10 cellular contexts compared by ENCODE assay signal in genomic region chr5:154276932-154277331, GRCh38.
DNase-seq lines count a peak whose midpoint lies in the region; ATAC-seq and TF ChIP-seq lines count a peak whose summit lies in the region.
"Had no signal": no experiment of that assay in that cellular context is flagged by ENCODE, and none has a peak within 500 bp of the region (broad histone marks: within the 10 kb centered on the region; RNA-seq: fewer than 3 reads in every experiment).

No MANE protein-coding gene starts in this region.

- peaks cover 7% of the 10 kb centered on the region for H3K4me1 ChIP-seq in mesenchymal stem cell (ENCODE audit: control insufficient read depth, insufficient read depth, low read depth, low read length)
- H3K4me1 ChIP-seq: BE2C had no signal

- no peak overlapping the region for H2BK15ac ChIP-seq in mesenchymal stem cell (ENCODE audit: low read depth, poor library complexity, severe bottlenecking)

- no peak overlapping the region for H3K4me2 ChIP-seq in mesenchymal stem cell (ENCODE audit: low read length, poor library complexity, severe bottlenecking)

- no peak overlapping the region for H2AFZ ChIP-seq in mesenchymal stem cell (ENCODE audit: low read depth, low read length)

- intact Hi-C loops in dorsolateral prefrontal cortex (cut with DNase I): no loop called here

- H3K4me3 Mint-ChIP-seq in chondrocyte (ENCODE audit: unreplicated experiment): no peak overlapping the region

- H3K14ac ChIP-seq in mesenchymal stem cell (ENCODE audit: low read length in 2 of 2): no peak overlapping the region

- H3K36me3 Mint-ChIP-seq in chondrocyte (ENCODE audit: low read depth): no peaks in the 10 kb centered on the region

- no peak overlapping the region for H2BK120ac ChIP-seq in mesenchymal stem cell (ENCODE audit: low read depth, low read length)

- H3K27me3 Mint-ChIP-seq in chondrocyte (ENCODE audit: low read depth): no peaks in the 10 kb centered on the region

- H3K27ac ChIP-seq in mesenchymal stem cell (ENCODE audit: low read length, poor library complexity, severe bottlenecking) (no peak overlapping the region), dorsolateral prefrontal cortex (no peak overlapping the region)

- DNase-seq in A172 (ENCODE audit: low spot score): peak; percentile 18
- DNase-seq in M059J (ENCODE audit: low read depth): peak; percentile 89
- DNase-seq in chondrocyte (ENCODE audit: low spot score): no peak
- peak; percentile 90 for DNase-seq in mesenchymal stem cell
- no peak for DNase-seq in NCI-H748 (lab: John Stamatoyannopoulos, UW; ENCODE audit: unreplicated experiment)
- no peak for DNase-seq in stimulated activated CD4-positive, alpha-beta T cell treated with anti-CD3 and anti-CD28 coated beads, Interleukin-15, amount 100 ng/mL, for 24 hours
- no peak for DNase-seq in dorsolateral prefrontal cortex
- DNase-seq: BE2C had no signal

- no peak overlapping the region for H2AK5ac ChIP-seq in mesenchymal stem cell (ENCODE audit: low read length, severe bottlenecking)

- H2BK12ac ChIP-seq in mesenchymal stem cell (ENCODE audit: low read length in 2 of 2): peak overlapping the region in 1 of 2 experiments; percentile 90

- peak overlapping the region; percentile 29 to 47 for H3K18ac ChIP-seq in mesenchymal stem cell (ENCODE audit: low read depth in 1 of 2, low read length in 2 of 2)

- WGBS in mesenchymal stem cell: 0% methylated on average over 2 of the region's 2 CpGs

- H3K23ac ChIP-seq in mesenchymal stem cell (ENCODE audit: low read length in 2 of 2): no peak overlapping the region

- no peaks in the 10 kb centered on the region for H3K9me3 ChIP-seq in mesenchymal stem cell (ENCODE audit: control insufficient read depth, low read length)
- H3K9me3 ChIP-seq: BE2C had no signal

- no peaks in the 10 kb centered on the region for H3K36me3 ChIP-seq in mesenchymal stem cell (ENCODE audit: control insufficient read depth in 1 of 2, insufficient read depth in 2 of 2, low read depth in 1 of 2, low read length in 2 of 2)
- H3K36me3 ChIP-seq: BE2C had no signal

- H3K4me1 Mint-ChIP-seq in chondrocyte (ENCODE audit: low read depth): peaks cover 60% of the 10 kb centered on the region

- H3K79me1 ChIP-seq in mesenchymal stem cell (replicated peaks; ENCODE audit: low read length, poor library complexity, severe bottlenecking): peaks cover 18% of the 10 kb centered on the region

- no peak overlapping the region for H3K4ac ChIP-seq in mesenchymal stem cell (ENCODE audit: low read depth in 1 of 2, low read length in 2 of 2)

- H3K9ac ChIP-seq in mesenchymal stem cell (ENCODE audit: low read length): peak overlapping the region; percentile 45

- TF ChIP-seq CTCF in chondrocyte (IDR thresholded peaks at IDR 0.05) (no peak), dorsolateral prefrontal cortex (IDR thresholded peaks at IDR 0.05 in 54 of 56, conservative IDR thresholded peaks at IDR 0.05 in 2 of 56; ENCODE audit: low read depth in 1 of 56, partially characterized antibody in 56 of 56) (no peak)

- no peaks in the 10 kb centered on the region for H3K9me3 Mint-ChIP-seq in chondrocyte (ENCODE audit: low read depth)

- H3K27me3 ChIP-seq in mesenchymal stem cell (ENCODE audit: control insufficient read depth in 1 of 2, insufficient read depth in 1 of 2, low read length in 2 of 2) (no peaks in the 10 kb centered on the region), dorsolateral prefrontal cortex (no peaks in the 10 kb centered on the region)
- H3K27me3 ChIP-seq: BE2C had no signal

- no peak overlapping the region for H4K91ac ChIP-seq in mesenchymal stem cell (ENCODE audit: low read length)

- ATAC-seq in GM18511 (IDR thresholded peaks at IDR 0.05; ENCODE audit: unreplicated experiment): no peak
- ATAC-seq: Panc1 had no signal

- peak overlapping the region in 1 of 2 experiments; percentile 41 for H3K4me3 ChIP-seq in mesenchymal stem cell (ENCODE audit: insufficient read depth in 1 of 2, low read depth in 1 of 2, low read length in 2 of 2)
- no peak overlapping the region for H3K4me3 ChIP-seq in dorsolateral prefrontal cortex

- peak overlapping the region; percentile 67 for H3K27ac Mint-ChIP-seq in chondrocyte (ENCODE audit: unreplicated experiment)

- no peak overlapping the region for H2BK5ac ChIP-seq in mesenchymal stem cell (ENCODE audit: low read depth, low read length, poor library complexity, severe bottlenecking)

- H4K8ac ChIP-seq in mesenchymal stem cell (ENCODE audit: low read length): no peak overlapping the region

Comparison
In these comparisons a context has a peak if more than half of its experiments do, and no peak if none do; other contexts are left out.
1. DNase-seq: peak in A172 (single experiment), M059J (single experiment) and mesenchymal stem cell (single experiment); none in chondrocyte (single experiment), NCI-H748 (single experiment), stimulated activated CD4-positive, alpha-beta T cell treated with anti-CD3 and anti-CD28 coated beads, Interleukin-15, amount 100 ng/mL, for 24 hours (single experiment) and dorsolateral prefrontal cortex (0 of 10).